ENCODE assay signal across 8 cellular contexts in the genomic region with DNA sequence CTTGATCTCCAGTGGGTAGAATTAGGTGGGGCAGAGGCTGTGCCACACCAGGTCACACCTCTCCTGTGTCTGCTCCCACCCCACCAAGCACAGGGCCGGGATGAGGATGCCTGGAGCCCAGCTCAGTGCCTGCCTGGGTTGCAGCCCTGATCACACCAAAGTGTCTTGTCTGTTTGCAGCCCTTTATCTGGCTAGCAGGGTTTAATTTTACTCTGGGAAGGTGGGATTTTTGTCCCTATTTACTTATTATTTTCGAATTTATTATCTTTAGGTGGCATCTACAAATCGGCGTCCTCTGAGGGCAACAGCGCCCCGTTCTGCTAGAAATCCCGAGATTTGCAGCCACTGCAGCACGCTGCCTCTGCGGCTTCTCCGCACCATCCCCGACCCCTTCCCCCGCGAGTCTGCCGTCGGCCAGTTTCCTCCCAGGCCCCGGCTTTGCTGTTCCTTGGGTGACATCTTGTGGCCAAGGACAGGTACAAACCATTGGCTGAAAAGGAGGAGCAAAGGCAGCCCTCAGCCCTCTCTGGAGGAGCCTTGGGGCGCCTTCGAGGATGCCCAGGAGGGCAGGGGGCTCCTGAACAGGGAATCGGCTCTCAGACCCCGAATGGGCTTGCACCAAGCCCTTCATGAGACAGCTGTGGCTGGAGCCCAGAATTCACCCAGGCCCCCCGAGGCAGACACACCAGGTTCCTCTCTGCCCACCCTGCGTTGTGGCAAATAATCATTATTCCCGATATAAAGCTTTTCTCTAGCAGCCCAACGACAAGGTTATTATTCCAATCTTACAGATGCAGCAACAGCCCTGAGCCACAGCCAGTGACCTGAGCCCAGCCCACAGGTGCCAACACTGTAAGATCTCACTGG.
DNase-seq lines count a peak whose midpoint lies in the region; ATAC-seq lines count a peak whose summit lies in the region.

No MANE protein-coding gene starts in this region.

- ATAC-seq in HG02884 (IDR thresholded peaks at IDR 0.05; ENCODE audit: unreplicated experiment) (peak; percentile 65), memory B cell (ENCODE audit: low read depth) (peak; percentile 93), HG03039 (IDR thresholded peaks at IDR 0.05; ENCODE audit: unreplicated experiment) (no peak)

- H3K9me3 Mint-ChIP-seq in memory B cell, result no peaks in the 10 kb centered on the region

- DNase-seq in DMS153 (lab: John Stamatoyannopoulos, UW) (peak; percentile 51), NCI-H526 (lab: John Stamatoyannopoulos, UW) (peak; percentile 14 to 80), memory B cell (ENCODE audit: low spot score in 2 of 2) (peak; percentile 56 to 58)
- peak; percentile 69 to 73 for DNase-seq in activated CD4-positive, alpha-beta T cell treated with anti-CD3 and anti-CD28 coated beads, Interleukin-2, amount 50 U/mL, for 48 hours
- DNase-seq in effector CD4-positive, alpha-beta T cell, result peak; percentile 43
- peak; percentile 36 to 65 (median 60) for DNase-seq in stimulated activated CD4-positive, alpha-beta T cell treated with anti-CD3 and anti-CD28 coated beads, TNF-alpha, amount 100 ng/mL, for 48 hours (ENCODE audit: low read depth in 3 of 3)

- no peak overlapping the region for H3K27ac Mint-ChIP-seq in memory B cell

- H3K4me1 Mint-ChIP-seq in memory B cell, result no peaks in the 10 kb centered on the region

- peaks cover 2% of the 10 kb centered on the region for H3K27me3 Mint-ChIP-seq in memory B cell

- no peaks in the 10 kb centered on the region for H3K36me3 Mint-ChIP-seq in memory B cell

- H3K4me3 Mint-ChIP-seq in memory B cell, result peak overlapping the region; percentile 43
